8 cellular contexts compared by ENCODE assay signal in genomic region chr1:227729881-227730629, GRCh38.
DNase-seq lines count a peak whose midpoint lies in the region; ATAC-seq and TF ChIP-seq lines count a peak whose summit lies in the region.

No MANE protein-coding gene starts in this region.

- H3K36me3 ChIP-seq in HUES6 (ENCODE audit: control insufficient read depth, insufficient read depth, low read length) (peaks cover 28% of the 10 kb centered on the region), SU-DHL-6 (ENCODE audit: low read length) (no peaks in the 10 kb centered on the region)

- H4K20me1 ChIP-seq in SU-DHL-6 (ENCODE audit: low read depth, low read length) = no peaks in the 10 kb centered on the region

- H3K4me3 ChIP-seq in HUES6 (ENCODE audit: low read depth, low read length) (0 out of 2 replicates have a peak overlapping the region, but pooled peaks have one; percentile 9), SU-DHL-6 (ENCODE audit: insufficient read depth, low read length, poor library complexity, severe bottlenecking) (no peak overlapping the region), cardiac fibroblast (replicated peaks in 1 of 2; ENCODE audit: low read depth in 2 of 2, low read length in 2 of 2) (no peak overlapping the region)

- no peak overlapping the region for H3K4me2 ChIP-seq in SU-DHL-6 (ENCODE audit: low read depth, low read length, poor library complexity, severe bottlenecking)

- H3K9ac ChIP-seq in HUES6 (ENCODE audit: low read length) (no peak overlapping the region), SU-DHL-6 (ENCODE audit: low read length) (no peak overlapping the region)

- H3K27me3 ChIP-seq in HUES6 (ENCODE audit: control insufficient read depth, insufficient read depth, low read length) (no peaks in the 10 kb centered on the region), SU-DHL-6 (ENCODE audit: low read length) (no peaks in the 10 kb centered on the region)

- H3K79me2 ChIP-seq in SU-DHL-6 (ENCODE audit: insufficient read depth, low read length) = peaks cover 16% of the 10 kb centered on the region

- no peak for ATAC-seq in HG03196 (IDR thresholded peaks at IDR 0.05; ENCODE audit: unreplicated experiment)

- H3K9me2 ChIP-seq in SU-DHL-6 (replicated peaks; ENCODE audit: insufficient read depth, low read length) = no peaks in the 10 kb centered on the region

- no peak overlapping the region for H3K27ac ChIP-seq in HUES6 (ENCODE audit: low read depth, low read length)
- no peak overlapping the region for H3K27ac ChIP-seq in SU-DHL-6 (ENCODE audit: low read depth, low read length)

- TF ChIP-seq CTCF in SU-DHL-6 (IDR thresholded peaks at IDR 0.05; ENCODE audit: insufficient read depth, low read length, poor library complexity, severe bottlenecking) (peak; percentile 64), cardiac fibroblast (IDR thresholded peaks at IDR 0.05; ENCODE audit: low read depth, low read length) (peak; percentile 89)

- no peak overlapping the region for H2AFZ ChIP-seq in SU-DHL-6 (ENCODE audit: low read depth, low read length, severe bottlenecking)

- H3K9me3 ChIP-seq in HUES6 (ENCODE audit: control insufficient read depth, insufficient read depth, low read depth, low read length) (no peaks in the 10 kb centered on the region), SU-DHL-6 (ENCODE audit: insufficient read depth, low read length) (no peaks in the 10 kb centered on the region)

- H3F3A ChIP-seq in SU-DHL-6 (ENCODE audit: insufficient read depth) = peaks cover 6% of the 10 kb centered on the region; the same call in 1 of the 2 replicates

- DNase-seq in activated T-cell treated with anti-CD3 and anti-CD28 coated beads for 48 hours (ENCODE audit: low read depth) (peak; percentile 48), activated T-cell treated with anti-CD3 and anti-CD28 coated beads for 4 hours (no peak), cardiac fibroblast (ENCODE audit: low read depth in 2 of 2) (peak; percentile 66 to 73), kidney tubule cell (ENCODE audit: low spot score) (peak; percentile 74)
- peak; percentile 28 for DNase-seq in stimulated activated naive CD4-positive, alpha-beta T cell treated with Interleukin-2 at 50 U/mL for 16 hours (lab: John Stamatoyannopoulos, UW)

- H3K4me1 ChIP-seq in HUES6 (ENCODE audit: control insufficient read depth, insufficient read depth, low read length) = peaks cover 22% of the 10 kb centered on the region
